Comparison of ENCODE assay signal across 13 cellular contexts in the genomic region with DNA sequence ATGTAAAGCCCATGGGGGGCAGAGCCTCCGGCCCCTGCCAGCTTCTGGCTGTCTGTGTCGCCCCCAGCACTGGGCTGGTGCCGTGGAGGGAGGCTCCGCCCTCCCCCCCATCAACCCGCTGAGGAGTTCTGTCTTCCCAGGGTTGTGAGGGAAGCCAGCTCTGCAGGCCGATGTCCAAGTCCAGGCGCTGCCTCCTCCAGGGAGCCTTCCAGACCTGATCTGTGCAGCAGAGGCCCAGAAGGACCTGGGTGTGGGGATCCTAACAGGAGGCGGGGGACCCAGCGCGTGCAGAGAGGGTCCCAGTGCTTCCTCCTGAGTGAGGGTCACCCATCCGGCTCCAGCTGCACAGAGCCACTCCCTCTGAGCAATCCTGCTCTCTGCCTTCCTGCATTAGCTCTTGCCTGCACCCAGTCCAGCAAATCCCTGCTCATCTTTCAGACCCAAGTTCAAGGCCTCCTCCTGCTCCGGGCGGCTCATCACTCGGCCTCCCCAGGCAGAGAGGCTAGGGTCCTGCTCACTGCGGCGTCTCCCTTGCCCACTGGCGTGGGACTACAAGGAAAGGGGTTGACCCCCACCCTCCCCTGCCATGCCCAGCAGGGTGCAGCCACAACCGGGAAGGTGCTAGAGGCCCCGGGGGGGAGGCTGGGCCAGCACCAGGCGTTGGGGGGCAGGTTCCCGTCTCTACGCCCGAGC. TPM values are rescaled to one million over a fixed set of nuclear protein-coding genes. Genes with fewer than 3 reads are reported as not detected.
DNase-seq lines count a peak whose midpoint lies in the region; ATAC-seq and TF ChIP-seq lines count a peak whose summit lies in the region.
"Had no signal": no experiment of that assay in that cellular context is flagged by ENCODE, and none has a peak within 500 bp of the region (broad histone marks: within the 10 kb centered on the region; RNA-seq: fewer than 3 reads in every experiment).

No MANE protein-coding gene starts in this region.

- no peak for TF ChIP-seq CTCF in fibroblast of mammary gland (conservative IDR thresholded peaks at IDR 0.05; ENCODE audit: control insufficient read depth, insufficient read depth, low read depth, low read length)
- TF ChIP-seq CTCF in uterus (IDR thresholded peaks at IDR 0.05) = no peak

- no peak for TF ChIP-seq POLR2A in uterus (IDR thresholded peaks at IDR 0.05)

- no peaks in the 10 kb centered on the region for H3K27me3 Mint-ChIP-seq in naive thymus-derived CD8-positive, alpha-beta T cell
- H3K27me3 Mint-ChIP-seq: activated B cell treated with CpG ODN at 0.5 μM for 24 hours had no signal

- H3K4me3 Mint-ChIP-seq in naive thymus-derived CD8-positive, alpha-beta T cell = peak overlapping the region in 5 of 10 donors; percentile 26 to 56 (median 48)
- H3K4me3 Mint-ChIP-seq: activated B cell treated with CpG ODN at 0.5 μM for 24 hours had no signal

- H3K4me3 ChIP-seq in fibroblast of mammary gland (ENCODE audit: control insufficient read depth, low read depth, low read length) = no peak overlapping the region
- no peak overlapping the region for H3K4me3 ChIP-seq in uterus

- H3K36me3 ChIP-seq in uterus = no peaks in the 10 kb centered on the region

- H3K27me3 ChIP-seq in uterus = no peaks in the 10 kb centered on the region

- H3K36me3 Mint-ChIP-seq in activated naive CD4-positive, alpha-beta T cell treated with anti-CD3 and anti-CD28 coated beads, Interleukin-2, amount 50 U/mL, for 72 hours = no peaks in the 10 kb centered on the region
- no peaks in the 10 kb centered on the region for H3K36me3 Mint-ChIP-seq in naive thymus-derived CD8-positive, alpha-beta T cell

- intact Hi-C loops in uterus (cut with DNase I; ENCODE audit: low total_unique reads) = no loop called here

- H3K9me3 Mint-ChIP-seq in activated naive CD4-positive, alpha-beta T cell treated with anti-CD3 and anti-CD28 coated beads, Interleukin-2, amount 50 U/mL, for 72 hours = no peaks in the 10 kb centered on the region
- H3K9me3 Mint-ChIP-seq in naive thymus-derived CD8-positive, alpha-beta T cell = no peaks in the 10 kb centered on the region
- H3K9me3 Mint-ChIP-seq: activated B cell treated with CpG ODN at 0.5 μM for 24 hours had no signal

- H3K27ac ChIP-seq in uterus = peak overlapping the region; percentile 86 to 89
- H3K27ac ChIP-seq: C4-2B had no signal

- H3K4me1 Mint-ChIP-seq in naive thymus-derived CD8-positive, alpha-beta T cell = peaks cover 24 to 67% (median 48%) of the 10 kb centered on the region in 4 donors

- H3K27ac Mint-ChIP-seq in activated naive CD4-positive, alpha-beta T cell treated with anti-CD3 and anti-CD28 coated beads, Interleukin-2, amount 50 U/mL, for 72 hours = peak overlapping the region in 1 of 2 donors; percentile 72
- H3K27ac Mint-ChIP-seq in naive thymus-derived CD8-positive, alpha-beta T cell = peak overlapping the region in 8 of 10 donors; percentile 17 to 84 (median 69)
- H3K27ac Mint-ChIP-seq: activated B cell treated with CpG ODN at 0.5 μM for 24 hours had no signal

- H3K9me3 ChIP-seq in uterus = no peaks in the 10 kb centered on the region

- H3K4me1 ChIP-seq in uterus = peaks cover 0 to 11% of the 10 kb centered on the region in 2 donors

- POLR2A ChIA-PET in naive thymus-derived CD8-positive, alpha-beta T cell (lab: Charles Lee) = interaction anchor here (1.1 to 3.3 kb wide), 5 partner anchors 8 to 36 kb away, joined by 3 to 13 read pairs (median 8); partner anchors contain the start of gene LSP1

- ATAC-seq in activated naive CD4-positive, alpha-beta T cell treated with anti-CD3 and anti-CD28 coated beads, Interleukin-2, amount 50 U/mL, for 72 hours = no peak
- no peak for ATAC-seq in naive thymus-derived CD8-positive, alpha-beta T cell
- ATAC-seq: PC-3 had no signal

- peak; percentile 9 for DNase-seq in activated naive CD4-positive, alpha-beta T cell treated with anti-CD3 and anti-CD28 coated beads, Interleukin-2, amount 50 U/mL, for 16 hours
- no peak for DNase-seq in activated naive CD4-positive, alpha-beta T cell treated with anti-CD3 and anti-CD28 coated beads, Interleukin-2, amount 50 U/mL, for 72 hours (ENCODE audit: low spot score in 2 of 2)
- peak; percentile 35 for DNase-seq in fibroblast of mammary gland (ENCODE audit: low read depth)
- peak in 1 of 10 donors; percentile 48 for DNase-seq in naive thymus-derived CD8-positive, alpha-beta T cell
- peak; percentile 16 to 56 for DNase-seq in uterus
- no peak for DNase-seq in epidermal melanocyte (ENCODE audit: insufficient read length, low spot score)
- no peak for DNase-seq in stimulated activated CD4-positive, alpha-beta T cell treated with anti-CD3 and anti-CD28 coated beads, Interleukin-15, amount 100 ng/mL, for 24 hours
- DNase-seq in activated CD4-positive, CD25-positive, alpha-beta regulatory T cell (lab: John Stamatoyannopoulos, UW) = no peak
- DNase-seq: activated naive CD4-positive, alpha-beta T cell treated with Interleukin-2 at 50 U/mL for 16 hours; NCI-H1694; PC-3 had no signal

RNA-seq across cellular contexts. Expression of gene PRR33, which starts 16.5 kb away (rescaled TPM):
- under 1 TPM; 0.12 to 0.20 TPM for total RNA-seq in activated naive CD4-positive, alpha-beta T cell treated with anti-CD3 and anti-CD28 coated beads, Interleukin-2, amount 50 U/mL, for 72 hours
- total RNA-seq in naive thymus-derived CD8-positive, alpha-beta T cell = not detected
- under 1 TPM; 0.06 to 0.15 (median 0.08) TPM for polyA plus RNA-seq in naive thymus-derived CD8-positive, alpha-beta T cell
- not detected for total RNA-seq in uterus
- total RNA-seq: PC-3 had no signal

RNA-seq across cellular contexts. Expression of gene LSP1, which starts 22.4 kb away (rescaled TPM):
- 100 to 1,000 TPM; 102 to 263 TPM for total RNA-seq in activated naive CD4-positive, alpha-beta T cell treated with anti-CD3 and anti-CD28 coated beads, Interleukin-2, amount 50 U/mL, for 72 hours
- total RNA-seq in naive thymus-derived CD8-positive, alpha-beta T cell = 100 to 1,000 TPM; 287 to 295 TPM
- polyA plus RNA-seq in naive thymus-derived CD8-positive, alpha-beta T cell = 100 to 1,000 TPM; 326 to 438 (median 338) TPM
- 100 to 1,000 TPM in 1 of 4 donors, 10 to 100 TPM in 3; 11.2 to 112 (median 25.1) TPM for total RNA-seq in uterus
- total RNA-seq: PC-3 had no signal

RNA-seq across cellular contexts. Expression of gene TNNI2, which starts 36.5 kb away (rescaled TPM):
- not detected for total RNA-seq in activated naive CD4-positive, alpha-beta T cell treated with anti-CD3 and anti-CD28 coated beads, Interleukin-2, amount 50 U/mL, for 72 hours
- total RNA-seq in naive thymus-derived CD8-positive, alpha-beta T cell = not detected
- polyA plus RNA-seq in naive thymus-derived CD8-positive, alpha-beta T cell = not detected
- total RNA-seq in uterus = 1 to 10 TPM in 1 of 4 donors, under 1 TPM in 1, not detected in 2; 0.95 to 1.5 TPM

RNA-seq across cellular contexts. Expression of gene SYT8, which starts 40.4 kb away (rescaled TPM):
- not detected for total RNA-seq in activated naive CD4-positive, alpha-beta T cell treated with anti-CD3 and anti-CD28 coated beads, Interleukin-2, amount 50 U/mL, for 72 hours
- total RNA-seq in naive thymus-derived CD8-positive, alpha-beta T cell = not detected
- not detected for polyA plus RNA-seq in naive thymus-derived CD8-positive, alpha-beta T cell
- total RNA-seq in uterus = 1 to 10 TPM in 1 of 4 donors, not detected in 3; 2.0 TPM
- total RNA-seq: activated B cell treated with CpG ODN at 0.5 μM for 24 hours had no signal

RNA-seq across cellular contexts. Expression of gene TNNT3, which starts 44.3 kb away (rescaled TPM):
- total RNA-seq in activated naive CD4-positive, alpha-beta T cell treated with anti-CD3 and anti-CD28 coated beads, Interleukin-2, amount 50 U/mL, for 72 hours = 10 to 100 TPM; 10.3 to 12.9 TPM
- total RNA-seq in naive thymus-derived CD8-positive, alpha-beta T cell = 10 to 100 TPM; 28.0 to 29.7 TPM
- under 1 TPM in 1 of 3 donors, not detected in 2; 0.39 TPM for polyA plus RNA-seq in naive thymus-derived CD8-positive, alpha-beta T cell
- total RNA-seq in uterus = 10 to 100 TPM in 2 of 4 donors, 1 to 10 TPM in 1, not detected in 1; 3.2 to 60.6 (median 29.3) TPM
- total RNA-seq: PC-3 had no signal

Comparison
In these comparisons a context has a peak if more than half of its experiments do, and no peak if none do; other contexts are left out.
1. DNase-seq: peak in activated naive CD4-positive, alpha-beta T cell treated with anti-CD3 and anti-CD28 coated beads, Interleukin-2, amount 50 U/mL, for 16 hours (single experiment), fibroblast of mammary gland (single experiment) and uterus (2 of 2); none in activated naive CD4-positive, alpha-beta T cell treated with anti-CD3 and anti-CD28 coated beads, Interleukin-2, amount 50 U/mL, for 72 hours (0 of 2), epidermal melanocyte (single experiment), stimulated activated CD4-positive, alpha-beta T cell treated with anti-CD3 and anti-CD28 coated beads, Interleukin-15, amount 100 ng/mL, for 24 hours (single experiment) and activated CD4-positive, CD25-positive, alpha-beta regulatory T cell (0 of 4).